Comparison of ENCODE assay signal across 1 cellular context in the genomic region with DNA sequence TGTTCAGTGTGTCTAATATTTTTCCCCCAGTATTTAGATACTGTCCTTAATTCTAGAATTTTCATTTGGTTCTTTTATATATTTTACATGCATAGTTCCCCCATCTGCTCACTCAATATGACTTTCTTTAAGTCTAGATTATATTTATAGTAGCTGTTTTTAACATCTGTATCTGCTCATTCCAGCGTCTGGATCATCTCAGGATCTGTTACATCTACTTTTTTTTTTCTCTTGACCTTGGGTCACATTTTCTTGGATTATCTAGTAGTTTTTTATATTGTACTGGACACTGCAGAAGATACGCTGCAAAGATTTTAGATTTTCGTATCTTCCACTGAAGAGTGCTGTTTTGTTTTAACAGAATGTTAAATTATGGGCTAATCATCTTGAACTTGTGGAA.
TF ChIP-seq lines count a peak whose summit lies in the region.

No MANE protein-coding gene starts in this region.

TF ChIP-seq in K562, 482 proteins besides CTCF, POLR2A, EP300 and RAD21:
- TF ChIP-seq FIP1L1 (IDR thresholded peaks at IDR 0.05; ENCODE audit: low read depth, low read length, poor library complexity, severe bottlenecking), result no peak
- TF ChIP-seq, protein P1, sequence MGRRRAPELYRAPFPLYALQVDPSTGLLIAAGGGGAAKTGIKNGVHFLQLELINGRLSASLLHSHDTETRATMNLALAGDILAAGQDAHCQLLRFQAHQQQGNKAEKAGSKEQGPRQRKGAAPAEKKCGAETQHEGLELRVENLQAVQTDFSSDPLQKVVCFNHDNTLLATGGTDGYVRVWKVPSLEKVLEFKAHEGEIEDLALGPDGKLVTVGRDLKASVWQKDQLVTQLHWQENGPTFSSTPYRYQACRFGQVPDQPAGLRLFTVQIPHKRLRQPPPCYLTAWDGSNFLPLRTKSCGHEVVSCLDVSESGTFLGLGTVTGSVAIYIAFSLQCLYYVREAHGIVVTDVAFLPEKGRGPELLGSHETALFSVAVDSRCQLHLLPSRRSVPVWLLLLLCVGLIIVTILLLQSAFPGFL (CRISPR knock-in tag; IDR thresholded peaks at IDR 0.05), result no peak
- TF ChIP-seq ZNF431 (CRISPR knock-in tag; IDR thresholded peaks at IDR 0.05), result no peak
- TF ChIP-seq, protein P2, sequence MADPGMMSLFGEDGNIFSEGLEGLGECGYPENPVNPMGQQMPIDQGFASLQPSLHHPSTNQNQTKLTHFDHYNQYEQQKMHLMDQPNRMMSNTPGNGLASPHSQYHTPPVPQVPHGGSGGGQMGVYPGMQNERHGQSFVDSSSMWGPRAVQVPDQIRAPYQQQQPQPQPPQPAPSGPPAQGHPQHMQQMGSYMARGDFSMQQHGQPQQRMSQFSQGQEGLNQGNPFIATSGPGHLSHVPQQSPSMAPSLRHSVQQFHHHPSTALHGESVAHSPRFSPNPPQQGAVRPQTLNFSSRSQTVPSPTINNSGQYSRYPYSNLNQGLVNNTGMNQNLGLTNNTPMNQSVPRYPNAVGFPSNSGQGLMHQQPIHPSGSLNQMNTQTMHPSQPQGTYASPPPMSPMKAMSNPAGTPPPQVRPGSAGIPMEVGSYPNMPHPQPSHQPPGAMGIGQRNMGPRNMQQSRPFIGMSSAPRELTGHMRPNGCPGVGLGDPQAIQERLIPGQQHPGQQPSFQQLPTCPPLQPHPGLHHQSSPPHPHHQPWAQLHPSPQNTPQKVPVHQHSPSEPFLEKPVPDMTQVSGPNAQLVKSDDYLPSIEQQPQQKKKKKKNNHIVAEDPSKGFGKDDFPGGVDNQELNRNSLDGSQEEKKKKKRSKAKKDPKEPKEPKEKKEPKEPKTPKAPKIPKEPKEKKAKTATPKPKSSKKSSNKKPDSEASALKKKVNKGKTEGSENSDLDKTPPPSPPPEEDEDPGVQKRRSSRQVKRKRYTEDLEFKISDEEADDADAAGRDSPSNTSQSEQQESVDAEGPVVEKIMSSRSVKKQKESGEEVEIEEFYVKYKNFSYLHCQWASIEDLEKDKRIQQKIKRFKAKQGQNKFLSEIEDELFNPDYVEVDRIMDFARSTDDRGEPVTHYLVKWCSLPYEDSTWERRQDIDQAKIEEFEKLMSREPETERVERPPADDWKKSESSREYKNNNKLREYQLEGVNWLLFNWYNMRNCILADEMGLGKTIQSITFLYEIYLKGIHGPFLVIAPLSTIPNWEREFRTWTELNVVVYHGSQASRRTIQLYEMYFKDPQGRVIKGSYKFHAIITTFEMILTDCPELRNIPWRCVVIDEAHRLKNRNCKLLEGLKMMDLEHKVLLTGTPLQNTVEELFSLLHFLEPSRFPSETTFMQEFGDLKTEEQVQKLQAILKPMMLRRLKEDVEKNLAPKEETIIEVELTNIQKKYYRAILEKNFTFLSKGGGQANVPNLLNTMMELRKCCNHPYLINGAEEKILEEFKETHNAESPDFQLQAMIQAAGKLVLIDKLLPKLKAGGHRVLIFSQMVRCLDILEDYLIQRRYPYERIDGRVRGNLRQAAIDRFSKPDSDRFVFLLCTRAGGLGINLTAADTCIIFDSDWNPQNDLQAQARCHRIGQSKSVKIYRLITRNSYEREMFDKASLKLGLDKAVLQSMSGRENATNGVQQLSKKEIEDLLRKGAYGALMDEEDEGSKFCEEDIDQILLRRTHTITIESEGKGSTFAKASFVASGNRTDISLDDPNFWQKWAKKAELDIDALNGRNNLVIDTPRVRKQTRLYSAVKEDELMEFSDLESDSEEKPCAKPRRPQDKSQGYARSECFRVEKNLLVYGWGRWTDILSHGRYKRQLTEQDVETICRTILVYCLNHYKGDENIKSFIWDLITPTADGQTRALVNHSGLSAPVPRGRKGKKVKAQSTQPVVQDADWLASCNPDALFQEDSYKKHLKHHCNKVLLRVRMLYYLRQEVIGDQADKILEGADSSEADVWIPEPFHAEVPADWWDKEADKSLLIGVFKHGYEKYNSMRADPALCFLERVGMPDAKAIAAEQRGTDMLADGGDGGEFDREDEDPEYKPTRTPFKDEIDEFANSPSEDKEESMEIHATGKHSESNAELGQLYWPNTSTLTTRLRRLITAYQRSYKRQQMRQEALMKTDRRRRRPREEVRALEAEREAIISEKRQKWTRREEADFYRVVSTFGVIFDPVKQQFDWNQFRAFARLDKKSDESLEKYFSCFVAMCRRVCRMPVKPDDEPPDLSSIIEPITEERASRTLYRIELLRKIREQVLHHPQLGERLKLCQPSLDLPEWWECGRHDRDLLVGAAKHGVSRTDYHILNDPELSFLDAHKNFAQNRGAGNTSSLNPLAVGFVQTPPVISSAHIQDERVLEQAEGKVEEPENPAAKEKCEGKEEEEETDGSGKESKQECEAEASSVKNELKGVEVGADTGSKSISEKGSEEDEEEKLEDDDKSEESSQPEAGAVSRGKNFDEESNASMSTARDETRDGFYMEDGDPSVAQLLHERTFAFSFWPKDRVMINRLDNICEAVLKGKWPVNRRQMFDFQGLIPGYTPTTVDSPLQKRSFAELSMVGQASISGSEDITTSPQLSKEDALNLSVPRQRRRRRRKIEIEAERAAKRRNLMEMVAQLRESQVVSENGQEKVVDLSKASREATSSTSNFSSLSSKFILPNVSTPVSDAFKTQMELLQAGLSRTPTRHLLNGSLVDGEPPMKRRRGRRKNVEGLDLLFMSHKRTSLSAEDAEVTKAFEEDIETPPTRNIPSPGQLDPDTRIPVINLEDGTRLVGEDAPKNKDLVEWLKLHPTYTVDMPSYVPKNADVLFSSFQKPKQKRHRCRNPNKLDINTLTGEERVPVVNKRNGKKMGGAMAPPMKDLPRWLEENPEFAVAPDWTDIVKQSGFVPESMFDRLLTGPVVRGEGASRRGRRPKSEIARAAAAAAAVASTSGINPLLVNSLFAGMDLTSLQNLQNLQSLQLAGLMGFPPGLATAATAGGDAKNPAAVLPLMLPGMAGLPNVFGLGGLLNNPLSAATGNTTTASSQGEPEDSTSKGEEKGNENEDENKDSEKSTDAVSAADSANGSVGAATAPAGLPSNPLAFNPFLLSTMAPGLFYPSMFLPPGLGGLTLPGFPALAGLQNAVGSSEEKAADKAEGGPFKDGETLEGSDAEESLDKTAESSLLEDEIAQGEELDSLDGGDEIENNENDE (IDR thresholded peaks at IDR 0.05; ENCODE audit: low read depth, low read length), result no peak
